8 cellular contexts compared by ENCODE assay signal in the genomic region with DNA sequence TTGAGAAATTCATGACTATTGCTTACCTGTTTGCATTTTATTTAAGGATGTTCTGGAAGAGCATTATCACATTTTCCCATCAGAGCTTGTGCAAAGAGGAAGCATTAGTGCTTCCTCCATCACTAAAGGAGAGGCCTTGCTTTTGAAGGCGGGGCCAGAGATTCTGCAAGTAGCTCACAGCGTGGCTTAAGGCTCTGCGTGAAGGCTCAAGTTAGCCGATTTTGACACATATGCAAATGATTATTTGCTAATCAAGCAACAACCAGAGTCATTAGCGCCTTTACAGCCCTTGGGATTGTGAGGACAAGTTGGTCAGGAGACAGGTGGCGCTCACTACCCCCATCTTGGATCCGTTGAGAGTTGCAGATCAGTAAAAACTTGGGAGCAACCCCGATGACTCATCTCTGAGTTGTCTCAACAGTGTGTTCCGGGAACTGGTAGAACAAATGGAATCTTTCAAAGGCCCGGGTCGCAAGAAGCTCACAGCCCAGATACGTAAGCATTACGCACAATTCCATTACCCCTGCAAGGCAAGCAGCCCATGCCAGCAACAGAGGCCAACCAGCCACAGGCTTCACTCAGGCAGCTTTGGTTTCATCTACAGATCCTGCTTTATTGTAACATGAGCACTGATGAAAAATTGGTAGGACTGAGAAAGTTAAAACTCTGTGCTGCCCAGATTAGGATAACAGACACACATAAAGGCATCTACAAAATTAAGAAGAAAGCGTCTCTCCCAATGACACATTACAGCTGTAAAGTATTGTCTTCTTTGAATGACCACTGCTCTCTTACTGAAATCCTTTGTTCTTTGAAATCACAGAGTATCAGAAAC. TPM values are rescaled to one million over a fixed set of nuclear protein-coding genes. Genes with fewer than 3 reads are reported as not detected.
DNase-seq lines count a peak whose midpoint lies in the region; ATAC-seq and TF ChIP-seq lines count a peak whose summit lies in the region.

No MANE protein-coding gene starts in this region.

- no peak for ATAC-seq in HG02759 (IDR thresholded peaks at IDR 0.05; ENCODE audit: unreplicated experiment)

- H3K4me3 ChIP-seq in retinal pigment epithelial cell (ENCODE audit: low read length), result no peak overlapping the region

- peak; percentile 81 for DNase-seq in HT-29 (ENCODE audit: low spot score)
- peak; percentile 98 for DNase-seq in astrocyte of the hippocampus (ENCODE audit: low read depth, low spot score)
- DNase-seq in hypothalamus (lab: John Stamatoyannopoulos, UW), result peak in 47 of 51 donors; percentile 6 to 87 (median 52)
- DNase-seq in retinal pigment epithelial cell (ENCODE audit: low read depth), result peak; percentile 93
- no peak for DNase-seq in NCI-H128 (lab: John Stamatoyannopoulos, UW; ENCODE audit: unreplicated experiment)
- no peak for DNase-seq in OCI-M2 (lab: John Stamatoyannopoulos, UW; ENCODE audit: unreplicated experiment)
- no peak for DNase-seq in NCI-H2107 (lab: John Stamatoyannopoulos, UW)

- peak; percentile 27 for TF ChIP-seq CTCF in retinal pigment epithelial cell (conservative IDR thresholded peaks at IDR 0.05; ENCODE audit: low read depth, low read length)

RNA-seq across cellular contexts. Expression of a gene that starts 34.9 kb away (rescaled TPM):
- 4.6 and 6.4 TPM in 2 replicates for total RNA-seq in HT-29 (2014; rRNA removed; shearing (Covaris generic))

RNA-seq across cellular contexts. Expression of a gene that starts 42.6 kb away (rescaled TPM):
- total RNA-seq in HT-29 (2014; rRNA removed; shearing (Covaris generic)), result 9.9 and 14.1 TPM in 2 replicates

Comparison
In these comparisons a context has a peak if more than half of its experiments do, and no peak if none do; other contexts are left out.
1. DNase-seq: peak in HT-29 (single experiment), astrocyte of the hippocampus (single experiment), hypothalamus (47 of 51) and retinal pigment epithelial cell (single experiment); none in NCI-H128 (single experiment), OCI-M2 (single experiment) and NCI-H2107 (single experiment).